ENCODE assay signal across 8 cellular contexts in genomic region chr4:82372502-82372873, GRCh38.
DNase-seq lines count a peak whose midpoint lies in the region; FAIRE-seq and TF ChIP-seq lines count a peak whose summit lies in the region.

No MANE protein-coding gene starts in this region.

- H3K27ac ChIP-seq in tibial artery: peak overlapping the region; percentile 99

- peak; percentile 28 to 36 for DNase-seq in NCI-H524 (lab: John Stamatoyannopoulos, UW)
- no peak for DNase-seq in NCI-H524 treated with DMSO at 0.1 percent for 48 hours (lab: John Stamatoyannopoulos, UW)
- DNase-seq in NCI-H2107 treated with DMSO at 0.1 percent for 48 hours (lab: John Stamatoyannopoulos, UW; ENCODE audit: unreplicated experiment): peak; percentile 14
- DNase-seq in activated T-cell treated with anti-CD3 and anti-CD28 coated beads for 1 hour (ENCODE audit: low read depth): peak; percentile 6
- peak; percentile 25 for DNase-seq in fibroblast of mammary gland (ENCODE audit: low read depth)
- peak in 1 of 2 donors; percentile 32 for DNase-seq in tibial artery
- DNase-seq in HTR-8/SVneo (ENCODE audit: insufficient read length, low spot score): no peak

- peak overlapping the region; percentile 98 for H3K4me3 ChIP-seq in fibroblast of mammary gland (ENCODE audit: control insufficient read depth, low read depth, low read length)
- H3K4me3 ChIP-seq in tibial artery: peak overlapping the region; percentile 85 to 98

- peaks cover 0 to 4% (median 0%) of the 10 kb centered on the region in 3 donors for H3K36me3 ChIP-seq in tibial artery

- peak overlapping the region; percentile 92 to 99 (median 98) for H3K4me3 Mint-ChIP-seq in nephron

- peaks cover 52% of the 10 kb centered on the region for H3K4me1 Mint-ChIP-seq in nephron

- FAIRE-seq in HTR-8/SVneo (lab: Jason Lieb, UNC): no peak

- peak overlapping the region; percentile 96 to 100 (median 99) for H3K27ac Mint-ChIP-seq in nephron

- peaks cover 5 to 67% (median 39%) of the 10 kb centered on the region in 4 donors for H3K4me1 ChIP-seq in tibial artery

- H3K9me3 ChIP-seq in tibial artery: no peaks in the 10 kb centered on the region

- no peak for TF ChIP-seq CTCF in fibroblast of mammary gland (conservative IDR thresholded peaks at IDR 0.05; ENCODE audit: control insufficient read depth, insufficient read depth, low read depth, low read length)
- no peak for TF ChIP-seq CTCF in nephron (IDR thresholded peaks at IDR 0.05; ENCODE audit: unreplicated experiment in 3 of 3)
- TF ChIP-seq CTCF in tibial artery (IDR thresholded peaks at IDR 0.05): no peak

- no peaks in the 10 kb centered on the region for H3K9me3 Mint-ChIP-seq in nephron

- no peaks in the 10 kb centered on the region for H3K27me3 Mint-ChIP-seq in nephron (ENCODE audit: low read depth)

- no peaks in the 10 kb centered on the region for H3K27me3 ChIP-seq in tibial artery

- peaks cover 45% of the 10 kb centered on the region for H3K36me3 Mint-ChIP-seq in nephron (ENCODE audit: low read depth)

- intact Hi-C loops in tibial artery (cut with DNase I; ENCODE audit: low total_unique reads): no loop called here

Comparison
In these comparisons a context has a peak if more than half of its experiments do, and no peak if none do; other contexts are left out.
1. DNase-seq: peak in NCI-H524 (2 of 2), NCI-H2107 treated with DMSO at 0.1 percent for 48 hours (single experiment), activated T-cell treated with anti-CD3 and anti-CD28 coated beads for 1 hour (single experiment) and fibroblast of mammary gland (single experiment); none in NCI-H524 treated with DMSO at 0.1 percent for 48 hours (single experiment) and HTR-8/SVneo (single experiment).